In genomic region chr11:115503886-115504278, GRCh38 we compare ENCODE assay signal across 8 cellular contexts. TPM values are rescaled to one million over a fixed set of nuclear protein-coding genes. Genes with fewer than 3 reads are reported as not detected.
DNase-seq lines count a peak whose midpoint lies in the region.

No MANE protein-coding gene starts in this region.

- H3K27me3 ChIP-seq in iPS-15b (ENCODE audit: control insufficient read depth, insufficient read depth, low read length) (peaks cover 65% of the 10 kb centered on the region), stomach smooth muscle (ENCODE audit: control insufficient read depth in 1 of 2, insufficient read depth in 2 of 2, low read length in 2 of 2) (peaks cover 0 to 5% of the 10 kb centered on the region in 2 donors)

- no peaks in the 10 kb centered on the region for H3K9me3 ChIP-seq in iPS-15b (ENCODE audit: control insufficient read depth, insufficient read depth, low read length)
- no peaks in the 10 kb centered on the region for H3K9me3 ChIP-seq in stomach smooth muscle (ENCODE audit: control insufficient read depth in 2 of 2, low read length in 2 of 2)

- peaks cover 9% of the 10 kb centered on the region for H3K4me1 Mint-ChIP-seq in activated naive CD4-positive, alpha-beta T cell treated with anti-CD3 and anti-CD28 coated beads, Interleukin-2, amount 50 U/mL, for 24 hours
- H3K4me1 Mint-ChIP-seq in activated T-helper 1 cell treated with anti-CD3 and anti-CD28 coated beads, Interleukin-12 subunit alpha, Interleukin-12 subunit beta, Interleukin-2, Interleukin-4 antibody, amounts not matched to agents 30 ng/mL and 10 ng/mL and 1 ng/mL, durations not matched to agents 14 hours and 24 hours and 36 hours (ENCODE audit: low read depth): peaks cover 6% of the 10 kb centered on the region

- intact Hi-C loops in activated T-helper 1 cell treated with anti-CD3 and anti-CD28 coated beads, Interleukin-12 subunit alpha, Interleukin-12 subunit beta, Interleukin-2, Interleukin-4 antibody, amounts not matched to agents 30 ng/mL and 10 ng/mL and 1 ng/mL, durations not matched to agents 14 hours and 24 hours and 36 hours (cut with micrococcal nuclease): loop anchor here (5.0 to 10.0 kb wide), 2 partner anchors 167 to 1081 kb away; no protein-coding TSS in a partner anchor

- DNase-seq in activated naive CD4-positive, alpha-beta T cell (lab: John Stamatoyannopoulos, UW): no peak
- no peak for DNase-seq in activated T-helper 1 cell treated with anti-CD3 and anti-CD28 coated beads, Interleukin-12 subunit alpha, Interleukin-12 subunit beta, Interleukin-2, Interleukin-4 antibody, amounts not matched to agents 30 ng/mL and 10 ng/mL and 1 ng/mL, durations not matched to agents 14 hours and 24 hours and 36 hours (ENCODE audit: low spot score)
- DNase-seq in NCI-H1048 (lab: John Stamatoyannopoulos, UW): no peak
- no peak for DNase-seq in NOMO-1 treated with dmso at 0.1 percent for 144 hours (lab: John Stamatoyannopoulos, UW; ENCODE audit: unreplicated experiment)
- DNase-seq in islet precursor cell: no peak

- peaks cover 23% of the 10 kb centered on the region for H3K27me3 Mint-ChIP-seq in activated naive CD4-positive, alpha-beta T cell treated with anti-CD3 and anti-CD28 coated beads, Interleukin-2, amount 50 U/mL, for 24 hours
- H3K27me3 Mint-ChIP-seq in activated T-helper 1 cell treated with anti-CD3 and anti-CD28 coated beads, Interleukin-12 subunit alpha, Interleukin-12 subunit beta, Interleukin-2, Interleukin-4 antibody, amounts not matched to agents 30 ng/mL and 10 ng/mL and 1 ng/mL, durations not matched to agents 14 hours and 24 hours and 36 hours (ENCODE audit: insufficient read depth): peaks cover 29% of the 10 kb centered on the region

- H3K4me3 ChIP-seq in iPS-15b (ENCODE audit: low read depth, low read length) (peak overlapping the region; percentile 75), stomach smooth muscle (ENCODE audit: low read length in 2 of 2) (peak overlapping the region; percentile 51 to 89)

- peaks cover 4% of the 10 kb centered on the region for H3K9me3 Mint-ChIP-seq in activated naive CD4-positive, alpha-beta T cell treated with anti-CD3 and anti-CD28 coated beads, Interleukin-2, amount 50 U/mL, for 24 hours
- no peaks in the 10 kb centered on the region for H3K9me3 Mint-ChIP-seq in activated T-helper 1 cell treated with anti-CD3 and anti-CD28 coated beads, Interleukin-12 subunit alpha, Interleukin-12 subunit beta, Interleukin-2, Interleukin-4 antibody, amounts not matched to agents 30 ng/mL and 10 ng/mL and 1 ng/mL, durations not matched to agents 14 hours and 24 hours and 36 hours

- H3K4me1 ChIP-seq in iPS-15b (ENCODE audit: control insufficient read depth, insufficient read depth, low read length) (peaks cover 16% of the 10 kb centered on the region), stomach smooth muscle (ENCODE audit: control insufficient read depth, insufficient read depth, low read length) (peaks cover 16% of the 10 kb centered on the region)

- H3K27ac ChIP-seq in stomach smooth muscle (ENCODE audit: low read length): peak overlapping the region; percentile 64

- H3K36me3 ChIP-seq in iPS-15b (ENCODE audit: control insufficient read depth, insufficient read depth, low read length) (no peaks in the 10 kb centered on the region), stomach smooth muscle (ENCODE audit: control insufficient read depth in 2 of 2, insufficient read depth in 2 of 2, low read length in 2 of 2) (no peaks in the 10 kb centered on the region)

- peak overlapping the region; percentile 59 for H3K4me3 Mint-ChIP-seq in activated naive CD4-positive, alpha-beta T cell treated with anti-CD3 and anti-CD28 coated beads, Interleukin-2, amount 50 U/mL, for 24 hours
- H3K4me3 Mint-ChIP-seq in activated T-helper 1 cell treated with anti-CD3 and anti-CD28 coated beads, Interleukin-12 subunit alpha, Interleukin-12 subunit beta, Interleukin-2, Interleukin-4 antibody, amounts not matched to agents 30 ng/mL and 10 ng/mL and 1 ng/mL, durations not matched to agents 14 hours and 24 hours and 36 hours: peak overlapping the region; percentile 61

- peaks cover 3% of the 10 kb centered on the region for H3K36me3 Mint-ChIP-seq in activated naive CD4-positive, alpha-beta T cell treated with anti-CD3 and anti-CD28 coated beads, Interleukin-2, amount 50 U/mL, for 24 hours
- no peaks in the 10 kb centered on the region for H3K36me3 Mint-ChIP-seq in activated T-helper 1 cell treated with anti-CD3 and anti-CD28 coated beads, Interleukin-12 subunit alpha, Interleukin-12 subunit beta, Interleukin-2, Interleukin-4 antibody, amounts not matched to agents 30 ng/mL and 10 ng/mL and 1 ng/mL, durations not matched to agents 14 hours and 24 hours and 36 hours (ENCODE audit: low read depth)

- peak overlapping the region; percentile 37 for H3K9ac ChIP-seq in iPS-15b (ENCODE audit: low read depth, low read length)
- peak overlapping the region; percentile 59 to 68 for H3K9ac ChIP-seq in stomach smooth muscle (ENCODE audit: low read length in 2 of 2)

- no peak overlapping the region for H3K27ac Mint-ChIP-seq in activated naive CD4-positive, alpha-beta T cell treated with anti-CD3 and anti-CD28 coated beads, Interleukin-2, amount 50 U/mL, for 24 hours
- no peak overlapping the region for H3K27ac Mint-ChIP-seq in activated T-helper 1 cell treated with anti-CD3 and anti-CD28 coated beads, Interleukin-12 subunit alpha, Interleukin-12 subunit beta, Interleukin-2, Interleukin-4 antibody, amounts not matched to agents 30 ng/mL and 10 ng/mL and 1 ng/mL, durations not matched to agents 14 hours and 24 hours and 36 hours

RNA-seq across cellular contexts. Expression of gene CADM1, which starts 0.3 kb away (rescaled TPM):
- total RNA-seq in activated T-helper 1 cell treated with anti-CD3 and anti-CD28 coated beads, Interleukin-12 subunit alpha, Interleukin-12 subunit beta, Interleukin-2, Interleukin-4 antibody, amounts not matched to agents 30 ng/mL and 10 ng/mL and 1 ng/mL, durations not matched to agents 14 hours and 24 hours and 36 hours: not detected in 2 replicates
